In the genomic region with DNA sequence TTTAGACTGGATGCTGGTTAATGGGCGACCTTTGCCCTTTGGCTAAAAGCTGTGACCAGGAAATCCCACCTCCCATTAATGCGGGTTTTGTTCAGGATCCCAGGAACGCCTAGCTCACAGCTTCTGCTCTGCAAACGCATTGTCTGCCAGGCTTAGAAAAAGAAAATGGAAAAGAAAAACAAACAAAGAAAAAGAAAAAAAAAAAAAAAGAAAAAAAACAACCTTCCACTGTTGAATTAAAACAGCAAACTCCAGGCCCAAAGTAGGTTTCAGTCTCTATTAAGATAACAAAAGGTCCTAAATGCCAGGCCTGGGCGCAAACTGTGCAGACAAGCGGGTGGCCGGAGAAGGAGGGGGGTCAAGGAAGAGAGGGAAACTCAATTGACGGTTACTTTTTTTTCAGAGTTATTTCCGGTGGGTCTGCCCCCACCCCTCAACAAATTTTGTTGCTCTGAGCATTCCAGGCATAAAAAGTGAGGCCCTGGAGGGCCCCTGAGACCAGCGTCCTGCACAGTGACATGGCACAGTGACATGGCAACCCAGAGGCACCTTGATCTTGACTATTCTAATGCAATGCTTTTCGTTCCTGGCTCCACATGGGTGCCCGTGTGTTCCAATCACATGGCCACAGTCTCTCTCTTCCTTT, we compare ENCODE assay signal across 2 cellular contexts.
TF ChIP-seq lines count a peak whose summit lies in the region.

No MANE protein-coding gene starts in this region.

TF ChIP-seq in SK-N-SH, 30 proteins besides CTCF, POLR2A, EP300 and RAD21 (continued from another document):
- no peak for TF ChIP-seq CHD2 (IDR thresholded peaks at IDR 0.05; ENCODE audit: low read length, partially characterized antibody)
TF ChIP-seq in SK-N-SH: peak in this region for 0.

TF ChIP-seq in SK-N-SH treated with all-trans-retinoic acid at 6 μM for 48 hours, 23 proteins besides CTCF, POLR2A, EP300 and RAD21:
- TF ChIP-seq, protein P1, sequence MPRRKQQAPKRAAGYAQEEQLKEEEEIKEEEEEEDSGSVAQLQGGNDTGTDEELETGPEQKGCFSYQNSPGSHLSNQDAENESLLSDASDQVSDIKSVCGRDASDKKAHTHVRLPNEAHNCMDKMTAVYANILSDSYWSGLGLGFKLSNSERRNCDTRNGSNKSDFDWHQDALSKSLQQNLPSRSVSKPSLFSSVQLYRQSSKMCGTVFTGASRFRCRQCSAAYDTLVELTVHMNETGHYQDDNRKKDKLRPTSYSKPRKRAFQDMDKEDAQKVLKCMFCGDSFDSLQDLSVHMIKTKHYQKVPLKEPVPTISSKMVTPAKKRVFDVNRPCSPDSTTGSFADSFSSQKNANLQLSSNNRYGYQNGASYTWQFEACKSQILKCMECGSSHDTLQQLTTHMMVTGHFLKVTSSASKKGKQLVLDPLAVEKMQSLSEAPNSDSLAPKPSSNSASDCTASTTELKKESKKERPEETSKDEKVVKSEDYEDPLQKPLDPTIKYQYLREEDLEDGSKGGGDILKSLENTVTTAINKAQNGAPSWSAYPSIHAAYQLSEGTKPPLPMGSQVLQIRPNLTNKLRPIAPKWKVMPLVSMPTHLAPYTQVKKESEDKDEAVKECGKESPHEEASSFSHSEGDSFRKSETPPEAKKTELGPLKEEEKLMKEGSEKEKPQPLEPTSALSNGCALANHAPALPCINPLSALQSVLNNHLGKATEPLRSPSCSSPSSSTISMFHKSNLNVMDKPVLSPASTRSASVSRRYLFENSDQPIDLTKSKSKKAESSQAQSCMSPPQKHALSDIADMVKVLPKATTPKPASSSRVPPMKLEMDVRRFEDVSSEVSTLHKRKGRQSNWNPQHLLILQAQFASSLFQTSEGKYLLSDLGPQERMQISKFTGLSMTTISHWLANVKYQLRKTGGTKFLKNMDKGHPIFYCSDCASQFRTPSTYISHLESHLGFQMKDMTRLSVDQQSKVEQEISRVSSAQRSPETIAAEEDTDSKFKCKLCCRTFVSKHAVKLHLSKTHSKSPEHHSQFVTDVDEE (CRISPR knock-in tag; IDR thresholded peaks at IDR 0.05), result no peak
- TF ChIP-seq ARNTL (CRISPR knock-in tag; IDR thresholded peaks at IDR 0.05; ENCODE audit: borderline replicate concordance, low read depth) (no peak), OSR1 (CRISPR knock-in tag; IDR thresholded peaks at IDR 0.05) (no peak), ZNF70 (CRISPR knock-in tag; IDR thresholded peaks at IDR 0.05) (no peak), TCF4 (CRISPR knock-in tag; IDR thresholded peaks at IDR 0.05; ENCODE audit: borderline replicate concordance) (no peak)
- TF ChIP-seq, protein P2, sequence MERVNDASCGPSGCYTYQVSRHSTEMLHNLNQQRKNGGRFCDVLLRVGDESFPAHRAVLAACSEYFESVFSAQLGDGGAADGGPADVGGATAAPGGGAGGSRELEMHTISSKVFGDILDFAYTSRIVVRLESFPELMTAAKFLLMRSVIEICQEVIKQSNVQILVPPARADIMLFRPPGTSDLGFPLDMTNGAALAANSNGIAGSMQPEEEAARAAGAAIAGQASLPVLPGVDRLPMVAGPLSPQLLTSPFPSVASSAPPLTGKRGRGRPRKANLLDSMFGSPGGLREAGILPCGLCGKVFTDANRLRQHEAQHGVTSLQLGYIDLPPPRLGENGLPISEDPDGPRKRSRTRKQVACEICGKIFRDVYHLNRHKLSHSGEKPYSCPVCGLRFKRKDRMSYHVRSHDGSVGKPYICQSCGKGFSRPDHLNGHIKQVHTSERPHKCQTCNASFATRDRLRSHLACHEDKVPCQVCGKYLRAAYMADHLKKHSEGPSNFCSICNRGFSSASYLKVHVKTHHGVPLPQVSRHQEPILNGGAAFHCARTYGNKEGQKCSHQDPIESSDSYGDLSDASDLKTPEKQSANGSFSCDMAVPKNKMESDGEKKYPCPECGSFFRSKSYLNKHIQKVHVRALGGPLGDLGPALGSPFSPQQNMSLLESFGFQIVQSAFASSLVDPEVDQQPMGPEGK (CRISPR knock-in tag; IDR thresholded peaks at IDR 0.05; ENCODE audit: borderline replicate concordance), result no peak
